Comparison of ENCODE assay signal across 8 cellular contexts in genomic region chr5:220008-220407, GRCh38. TPM values are rescaled to one million over a fixed set of nuclear protein-coding genes. Genes with fewer than 3 reads are reported as not detected.
DNase-seq lines count a peak whose midpoint lies in the region; ATAC-seq, FAIRE-seq and TF ChIP-seq lines count a peak whose summit lies in the region.

No MANE protein-coding gene starts in this region.

- H3K4me3 ChIP-seq in gastroesophageal sphincter (peak overlapping the region; percentile 97 to 99), thoracic aorta (peak overlapping the region; percentile 99)

- TF ChIP-seq CTCF in gastroesophageal sphincter (IDR thresholded peaks at IDR 0.05), result no peak
- TF ChIP-seq CTCF in thoracic aorta (IDR thresholded peaks at IDR 0.05), result no peak

- H3K27me3 Mint-ChIP-seq in activated T-cell treated with anti-CD3 and anti-CD28 coated beads, Interleukin-2, amount 50 U/mL, for 72 hours (ENCODE audit: low read depth), result no peaks in the 10 kb centered on the region

- H3K4me1 Mint-ChIP-seq in activated T-cell treated with anti-CD3 and anti-CD28 coated beads, Interleukin-2, amount 50 U/mL, for 72 hours (ENCODE audit: low read depth), result peaks cover 64% of the 10 kb centered on the region

- H3K36me3 ChIP-seq in gastroesophageal sphincter (peaks cover 0 to 21% of the 10 kb centered on the region in 2 donors), thoracic aorta (peaks cover 10% of the 10 kb centered on the region)

- H3K4me3 Mint-ChIP-seq in activated T-cell treated with anti-CD3 and anti-CD28 coated beads, Interleukin-2, amount 50 U/mL, for 72 hours, result peak overlapping the region; percentile 95 to 99

- peak overlapping the region; percentile 97 for H3K27ac Mint-ChIP-seq in activated T-cell treated with anti-CD3 and anti-CD28 coated beads, Interleukin-2, amount 50 U/mL, for 72 hours

- no peak for ATAC-seq in activated T-cell treated with anti-CD3 and anti-CD28 coated beads, Interleukin-2, amount 50 U/mL, for 72 hours (replicated peaks in 1 of 2)
- no peak for ATAC-seq in gastroesophageal sphincter
- no peak for ATAC-seq in thoracic aorta (ENCODE audit: insufficient number of reproducible peaks, low FRiP score, low read depth)

- H3K9me3 ChIP-seq in gastroesophageal sphincter (no peaks in the 10 kb centered on the region), thoracic aorta (no peaks in the 10 kb centered on the region)

- no peak for TF ChIP-seq POLR2A in gastroesophageal sphincter (IDR thresholded peaks at IDR 0.05)

- TF ChIP-seq EP300 in gastroesophageal sphincter (IDR thresholded peaks at IDR 0.05), result no peak

- H3K27me3 ChIP-seq in gastroesophageal sphincter (no peaks in the 10 kb centered on the region), thoracic aorta (replicated peaks; ENCODE audit: insufficient read depth) (no peaks in the 10 kb centered on the region)

- no peak for DNase-seq in activated T-cell treated with anti-CD3 and anti-CD28 coated beads, Interleukin-2, amount 50 U/mL, for 72 hours
- DNase-seq in activated T-cell treated with anti-CD3 and anti-CD28 coated beads, Interleukin-2, amount 50 U/mL, for 48 hours, result no peak
- DNase-seq in RPMI7951 (ENCODE audit: low read depth), result peak; percentile 24
- DNase-seq in thoracic aorta (ENCODE audit: low spot score), result no peak
- no peak for DNase-seq in AG08396 (ENCODE audit: low spot score)
- no peak for DNase-seq in D341Med (ENCODE audit: low spot score)
- DNase-seq in RCC 7860 (ENCODE audit: low spot score), result no peak

- WGBS in gastroesophageal sphincter (ENCODE audit: low coverage in 1 of 2), 2 donors, result 32 to 38% methylated on average over 3 of the region's 3 CpGs

- H3K36me3 Mint-ChIP-seq in activated T-cell treated with anti-CD3 and anti-CD28 coated beads, Interleukin-2, amount 50 U/mL, for 72 hours (ENCODE audit: insufficient read depth in 2 of 2), result peaks cover 0 to 12% of the 10 kb centered on the region in 2 donors

- peak overlapping the region in 2 of 4 donors; percentile 92 to 94 for H3K27ac ChIP-seq in gastroesophageal sphincter
- no peak overlapping the region for H3K27ac ChIP-seq in thoracic aorta

- H3K9me3 Mint-ChIP-seq in activated T-cell treated with anti-CD3 and anti-CD28 coated beads, Interleukin-2, amount 50 U/mL, for 72 hours, result no peaks in the 10 kb centered on the region

- H3K4me1 ChIP-seq in gastroesophageal sphincter, result peaks cover 0 to 57% (median 7%) of the 10 kb centered on the region in 3 donors
- H3K4me1 ChIP-seq in thoracic aorta (ENCODE audit: control insufficient read depth in 1 of 2, low read depth in 2 of 2), result peaks cover 9 to 42% of the 10 kb centered on the region in 2 donors

- no peak for FAIRE-seq in RCC 7860 (lab: Jason Lieb, UNC)

RNA-seq across cellular contexts. Expression of gene SDHA, which starts 1.9 kb away (rescaled TPM):
- 100 to 1,000 TPM; 143 to 144 TPM for total RNA-seq in activated T-cell treated with anti-CD3 and anti-CD28 coated beads, Interleukin-2, amount 50 U/mL, for 72 hours
- total RNA-seq in RPMI7951 (2014; rRNA removed; shearing (Covaris generic)), result 91.9 and 95.6 TPM in 2 replicates
- total RNA-seq in gastroesophageal sphincter (100 to 1,000 TPM in 2 of 4 donors, 10 to 100 TPM in 2; 85.8 to 149 (median 110) TPM), thoracic aorta (10 to 100 TPM; 59.6 to 70.5 TPM)

RNA-seq across cellular contexts. Expression of gene CCDC127, which starts 2.1 kb away (rescaled TPM):
- total RNA-seq in activated T-cell treated with anti-CD3 and anti-CD28 coated beads, Interleukin-2, amount 50 U/mL, for 72 hours, result 1 to 10 TPM; 6.7 to 8.5 TPM
- total RNA-seq in RPMI7951 (2014; rRNA removed; shearing (Covaris generic)), result 3.4 and 3.8 TPM in 2 replicates
- total RNA-seq in gastroesophageal sphincter, result 10 to 100 TPM in 1 of 4 donors, 1 to 10 TPM in 3; 6.5 to 11.7 (median 8.2) TPM
- total RNA-seq in thoracic aorta, result 1 to 10 TPM; 2.7 to 7.8 TPM

RNA-seq across cellular contexts. Expression of gene LRRC14B, which starts 28.7 kb away (rescaled TPM):
- total RNA-seq in activated T-cell treated with anti-CD3 and anti-CD28 coated beads, Interleukin-2, amount 50 U/mL, for 72 hours, result not detected
- not detected in 2 replicates for total RNA-seq in RPMI7951 (2014; rRNA removed; shearing (Covaris generic))
- not detected for total RNA-seq in gastroesophageal sphincter
- not detected for total RNA-seq in thoracic aorta

RNA-seq across cellular contexts. Expression of gene PDCD6, which starts 51.4 kb away (rescaled TPM):
- 10 to 100 TPM; 71.0 to 72.3 TPM for total RNA-seq in activated T-cell treated with anti-CD3 and anti-CD28 coated beads, Interleukin-2, amount 50 U/mL, for 72 hours
- 147 and 158 TPM in 2 replicates for total RNA-seq in RPMI7951 (2014; rRNA removed; shearing (Covaris generic))
- 10 to 100 TPM; 62.0 to 82.3 (median 66.8) TPM for total RNA-seq in gastroesophageal sphincter
- 10 to 100 TPM; 65.5 to 91.1 TPM for total RNA-seq in thoracic aorta
